ENCODE assay signal across 32 cellular contexts in genomic region chr6:124199226-124199625, GRCh38.
"Had no signal": no experiment of that assay in that cellular context is flagged by ENCODE, and none has a peak within 500 bp of the region (broad histone marks: within the 10 kb centered on the region; RNA-seq: fewer than 3 reads in every experiment).

No MANE protein-coding gene starts in this region.

- H3K27ac Mint-ChIP-seq: activated B cell treated with CpG ODN at 0.5 μM for 24 hours; activated CD4-positive, alpha-beta memory T cell treated with anti-CD3 and anti-CD28 coated beads for 36 hours; activated CD4-positive, alpha-beta T cell treated with anti-CD3 and anti-CD28 coated beads, Interleukin-2, amount 10 ng/mL, durations not matched to agents 24 days and 14 days; activated CD8-positive, alpha-beta memory T cell treated with anti-CD3 and anti-CD28 coated beads, Interleukin-2, amount 10 ng/mL, durations not matched to agents 7 days and 5 days; activated CD8-positive, alpha-beta T cell treated with anti-CD3 and anti-CD28 coated beads, Interleukin-2, amount 10 ng/mL, durations not matched to agents 7 days and 5 days; activated naive CD4-positive, alpha-beta T cell treated with anti-CD3 and anti-CD28 coated beads for 36 hours; activated naive CD4-positive, alpha-beta T cell treated with anti-CD3 and anti-CD28 coated beads, Interleukin-2, amount 50 U/mL, for 24 hours; activated naive CD8-positive, alpha-beta T cell treated with anti-CD3 and anti-CD28 coated beads for 36 hours; activated naive CD8-positive, alpha-beta T cell treated with anti-CD3 and anti-CD28 coated beads, Interleukin-2, amount 50 U/mL, for 24 hours; activated T-helper 1 cell treated with anti-CD3 and anti-CD28 coated beads, Interleukin-12 subunit alpha, Interleukin-12 subunit beta, Interleukin-2, Interleukin-4 antibody, amounts not matched to agents 30 ng/mL and 10 ng/mL and 1 ng/mL, durations not matched to agents 14 hours and 24 hours and 36 hours; activated T-helper 2 cell treated with anti-CD3 and anti-CD28 coated beads, Interferon-gamma antibody, Interleukin-2, Interleukin-4, amounts not matched to agents 10 μg/mL and 5 μg/mL and 100 μg/mL, durations not matched to agents 14 hours and 24 hours and 36 hours; dendritic cell treated with granulocyte-macrophage colony-stimulating factor and Interleukin-4, amounts not matched to agents 40 ng/mL and 50 ng/mL, for 4 days; endodermal cell; T-helper 17 cell; T-helper 2 cell treated with Interferon-gamma antibody and Interleukin-4, amounts not matched to agents 5 μg/mL and 100 μg/mL, for 36 hours had no signal

- DNase-seq: activated B cell treated with CpG ODN at 0.5 μM for 24 hours; activated CD4-positive, alpha-beta memory T cell treated with anti-CD3 and anti-CD28 coated beads for 36 hours; activated CD4-positive, alpha-beta T cell treated with anti-CD3 and anti-CD28 coated beads, Interleukin-2, amount 10 ng/mL, durations not matched to agents 24 days and 14 days; activated CD8-positive, alpha-beta memory T cell treated with anti-CD3 and anti-CD28 coated beads, Interleukin-2, amount 10 ng/mL, durations not matched to agents 7 days and 5 days; activated CD8-positive, alpha-beta memory T cell treated with anti-CD3 and anti-CD28 coated beads, Interleukin-2, amount 50 U/mL, for 4 hours; activated CD8-positive, alpha-beta T cell treated with anti-CD3 and anti-CD28 coated beads, Interleukin-2, amount 10 ng/mL, durations not matched to agents 7 days and 5 days; activated effector memory CD4-positive, alpha-beta T cell treated with anti-CD3 and anti-CD28 coated beads, Interleukin-2, amount 50 U/mL, for 16 hours; activated naive CD4-positive, alpha-beta T cell treated with anti-CD3 and anti-CD28 coated beads for 36 hours; activated naive CD8-positive, alpha-beta T cell treated with anti-CD3 and anti-CD28 coated beads for 36 hours; activated naive CD8-positive, alpha-beta T cell treated with anti-CD3 and anti-CD28 coated beads, Interleukin-2, amount 50 U/mL, for 24 hours; activated T-cell treated with anti-CD3 and anti-CD28 coated beads, Interleukin-2, amount 50 U/mL, for 1 hour; activated T-cell treated with anti-CD3 and anti-CD28 coated beads, Interleukin-2, amount 50 U/mL, for 48 hours; adrenal gland; amygdala; aorta; body of pancreas; cerebellar nuclear complex; effector memory CD4-positive, alpha-beta T cell; endodermal cell; foreskin fibroblast; head of caudate nucleus; T-helper 17 cell; T1000; WERI-Rb-1 had no signal

- ATAC-seq: activated CD4-positive, CD25-positive, alpha-beta regulatory T cell treated with anti-CD3 and anti-CD28 coated beads, Interleukin-2, amount 50 U/mL, for 24 hours; activated CD8-positive, alpha-beta memory T cell treated with anti-CD3 and anti-CD28 coated beads, Interleukin-2, amount 10 ng/mL, durations not matched to agents 7 days and 5 days; activated CD8-positive, alpha-beta T cell treated with anti-CD3 and anti-CD28 coated beads, Interleukin-2, amount 10 ng/mL, durations not matched to agents 7 days and 5 days; activated naive CD8-positive, alpha-beta T cell treated with anti-CD3 and anti-CD28 coated beads, Interleukin-2, amount 50 U/mL, for 24 hours; body of pancreas; esophagus mucosa; T-helper 17 cell had no signal

- FAIRE-seq: frontal cortex had no signal

- H3K9me3 Mint-ChIP-seq: activated CD4-positive, alpha-beta memory T cell treated with anti-CD3 and anti-CD28 coated beads for 36 hours; activated CD4-positive, alpha-beta T cell treated with anti-CD3 and anti-CD28 coated beads, Interleukin-2, amount 10 ng/mL, durations not matched to agents 24 days and 14 days; activated naive CD4-positive, alpha-beta T cell treated with anti-CD3 and anti-CD28 coated beads, Interleukin-2, amount 50 U/mL, for 24 hours; activated T-helper 1 cell treated with anti-CD3 and anti-CD28 coated beads, Interleukin-12 subunit alpha, Interleukin-12 subunit beta, Interleukin-2, Interleukin-4 antibody, amounts not matched to agents 30 ng/mL and 10 ng/mL and 1 ng/mL, durations not matched to agents 14 hours and 24 hours and 36 hours; activated T-helper 2 cell treated with anti-CD3 and anti-CD28 coated beads, Interferon-gamma antibody, Interleukin-2, Interleukin-4, amounts not matched to agents 10 μg/mL and 5 μg/mL and 100 μg/mL, durations not matched to agents 14 hours and 24 hours and 36 hours had no signal

- H3K36me3 Mint-ChIP-seq: activated CD4-positive, alpha-beta memory T cell treated with anti-CD3 and anti-CD28 coated beads for 36 hours; activated CD8-positive, alpha-beta memory T cell treated with anti-CD3 and anti-CD28 coated beads, Interleukin-2, amount 10 ng/mL, durations not matched to agents 7 days and 5 days; activated naive CD4-positive, alpha-beta T cell treated with anti-CD3 and anti-CD28 coated beads, Interleukin-2, amount 50 U/mL, for 24 hours; activated naive CD8-positive, alpha-beta T cell treated with anti-CD3 and anti-CD28 coated beads for 36 hours had no signal

- H3K4me3 Mint-ChIP-seq: activated B cell treated with CpG ODN at 0.5 μM for 24 hours; activated CD4-positive, alpha-beta memory T cell treated with anti-CD3 and anti-CD28 coated beads for 36 hours; activated CD4-positive, alpha-beta T cell treated with anti-CD3 and anti-CD28 coated beads, Interleukin-2, amount 10 ng/mL, durations not matched to agents 24 days and 14 days; activated CD8-positive, alpha-beta memory T cell treated with anti-CD3 and anti-CD28 coated beads, Interleukin-2, amount 10 ng/mL, durations not matched to agents 7 days and 5 days; activated CD8-positive, alpha-beta T cell treated with anti-CD3 and anti-CD28 coated beads, Interleukin-2, amount 10 ng/mL, durations not matched to agents 7 days and 5 days; activated naive CD4-positive, alpha-beta T cell treated with anti-CD3 and anti-CD28 coated beads for 36 hours; activated naive CD4-positive, alpha-beta T cell treated with anti-CD3 and anti-CD28 coated beads, Interleukin-2, amount 50 U/mL, for 24 hours; activated naive CD8-positive, alpha-beta T cell treated with anti-CD3 and anti-CD28 coated beads for 36 hours; activated naive CD8-positive, alpha-beta T cell treated with anti-CD3 and anti-CD28 coated beads, Interleukin-2, amount 50 U/mL, for 24 hours; activated T-helper 1 cell treated with anti-CD3 and anti-CD28 coated beads, Interleukin-12 subunit alpha, Interleukin-12 subunit beta, Interleukin-2, Interleukin-4 antibody, amounts not matched to agents 30 ng/mL and 10 ng/mL and 1 ng/mL, durations not matched to agents 14 hours and 24 hours and 36 hours; dendritic cell treated with granulocyte-macrophage colony-stimulating factor and Interleukin-4, amounts not matched to agents 40 ng/mL and 50 ng/mL, for 4 days; endodermal cell; T-helper 17 cell; T-helper 2 cell treated with Interferon-gamma antibody and Interleukin-4, amounts not matched to agents 5 μg/mL and 100 μg/mL, for 36 hours had no signal

- H3K27me3 Mint-ChIP-seq: activated B cell treated with CpG ODN at 0.5 μM for 24 hours; activated CD4-positive, alpha-beta memory T cell treated with anti-CD3 and anti-CD28 coated beads for 36 hours; activated CD4-positive, alpha-beta T cell treated with anti-CD3 and anti-CD28 coated beads, Interleukin-2, amount 10 ng/mL, durations not matched to agents 24 days and 14 days; activated CD8-positive, alpha-beta memory T cell treated with anti-CD3 and anti-CD28 coated beads, Interleukin-2, amount 10 ng/mL, durations not matched to agents 7 days and 5 days; activated naive CD4-positive, alpha-beta T cell treated with anti-CD3 and anti-CD28 coated beads, Interleukin-2, amount 50 U/mL, for 24 hours; activated naive CD8-positive, alpha-beta T cell treated with anti-CD3 and anti-CD28 coated beads for 36 hours; activated naive CD8-positive, alpha-beta T cell treated with anti-CD3 and anti-CD28 coated beads, Interleukin-2, amount 50 U/mL, for 24 hours; dendritic cell treated with granulocyte-macrophage colony-stimulating factor and Interleukin-4, amounts not matched to agents 40 ng/mL and 50 ng/mL, for 4 days; T-helper 17 cell had no signal

- H3K4me1 Mint-ChIP-seq: activated B cell treated with CpG ODN at 0.5 μM for 24 hours; activated CD4-positive, alpha-beta T cell treated with anti-CD3 and anti-CD28 coated beads, Interleukin-2, amount 10 ng/mL, durations not matched to agents 24 days and 14 days; activated CD8-positive, alpha-beta memory T cell treated with anti-CD3 and anti-CD28 coated beads, Interleukin-2, amount 10 ng/mL, durations not matched to agents 7 days and 5 days; activated naive CD4-positive, alpha-beta T cell treated with anti-CD3 and anti-CD28 coated beads, Interleukin-2, amount 50 U/mL, for 24 hours; activated naive CD8-positive, alpha-beta T cell treated with anti-CD3 and anti-CD28 coated beads for 36 hours; activated naive CD8-positive, alpha-beta T cell treated with anti-CD3 and anti-CD28 coated beads, Interleukin-2, amount 50 U/mL, for 24 hours; endodermal cell; T-helper 17 cell had no signal
